39 cellular contexts compared by ENCODE assay signal in the genomic region with DNA sequence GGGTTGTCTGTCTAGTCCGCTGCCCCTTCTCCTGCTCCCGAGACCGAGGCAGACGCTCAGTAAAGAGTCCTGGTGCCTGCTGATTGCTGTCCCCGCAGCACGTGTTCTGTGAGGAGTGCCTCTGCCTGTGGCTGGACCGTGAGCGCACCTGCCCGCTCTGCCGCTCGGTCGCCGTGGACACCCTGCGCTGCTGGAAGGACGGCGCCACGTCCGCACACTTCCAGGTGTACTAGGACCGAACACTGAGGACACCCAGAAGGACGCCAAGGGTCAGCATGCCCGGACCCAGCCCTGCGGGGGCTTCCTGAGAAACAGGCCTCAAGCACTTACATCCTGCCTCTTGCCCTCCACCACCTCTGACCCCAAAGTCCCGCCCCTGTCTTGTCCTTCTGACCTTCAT. TPM values are rescaled to one million over a fixed set of nuclear protein-coding genes. Genes with fewer than 3 reads are reported as not detected.
DNase-seq lines count a peak whose midpoint lies in the region; ATAC-seq, FAIRE-seq and TF ChIP-seq lines count a peak whose summit lies in the region.
"Had no signal": no experiment of that assay in that cellular context is flagged by ENCODE, and none has a peak within 500 bp of the region (broad histone marks: within the 10 kb centered on the region; RNA-seq: fewer than 3 reads in every experiment).

No MANE protein-coding gene starts in this region.

- H3K9me3 ChIP-seq in H1 (ENCODE audit: insufficient read depth in 2 of 2, low read depth in 1 of 2, low read length in 1 of 2) (no peaks in the 10 kb centered on the region), neuronal stem cell (replicated peaks in 1 of 2; ENCODE audit: control insufficient read depth in 2 of 2, insufficient read depth in 1 of 2, low read depth in 1 of 2, low read length in 2 of 2) (no peaks in the 10 kb centered on the region)
- H3K9me3 ChIP-seq: A549; BE2C; BLaER1; BLaER1 treated with 17β-estradiol and CSF1 and Interleukin-3, amounts not matched to agents 10 nM and 100 nM; Caco-2 had no signal

- H3K14ac ChIP-seq in H1 (ENCODE audit: insufficient read length) (no peak overlapping the region), neuronal stem cell (ENCODE audit: low read length) (no peak overlapping the region)

- no peak overlapping the region for H2BK20ac ChIP-seq in H1 (ENCODE audit: low read length)

- ATAC-seq in WTC11 (no peak), HG02981 (IDR thresholded peaks at IDR 0.05; ENCODE audit: unreplicated experiment) (no peak)
- ATAC-seq in stimulated activated naive B cell treated with anti-CD40 and anti-IgM and Interleukin-4, amounts not matched to agents 10 μg/mL and 1 μg/mL and 100 μg/mL, for 72 hours (replicated peaks) = no peak
- ATAC-seq: A549; CD8-positive, alpha-beta T cell had no signal

- no peak overlapping the region; the same call in 1 of the 2 replicates for H3K27ac Mint-ChIP-seq in WTC11
- H3K27ac Mint-ChIP-seq in stimulated activated naive B cell treated with anti-CD40 and anti-IgM and Interleukin-4, amounts not matched to agents 10 μg/mL and 1 μg/mL and 100 μg/mL, for 72 hours = no peak overlapping the region
- no peak overlapping the region for H3K27ac Mint-ChIP-seq in activated CD4-positive, alpha-beta memory T cell treated with anti-CD3 and anti-CD28 coated beads for 36 hours
- H3K27ac Mint-ChIP-seq: B cell; CD14-positive monocyte; CD4-positive, alpha-beta memory T cell; CD4-positive, alpha-beta T cell; CD4-positive, CD25-positive, alpha-beta regulatory T cell; CD8-positive, alpha-beta T cell had no signal

- H3K36me3 ChIP-seq in H1 (ENCODE audit: control insufficient read depth in 2 of 4, insufficient read depth in 4 of 4, low read length in 3 of 4) (no peaks in the 10 kb centered on the region), neuronal stem cell (replicated peaks in 1 of 2; ENCODE audit: control insufficient read depth in 2 of 2, insufficient read depth in 2 of 2, low read length in 2 of 2) (peaks cover 10 to 16% of the 10 kb centered on the region in 2 donors)
- H3K36me3 ChIP-seq: BE2C; BLaER1; BLaER1 treated with 17β-estradiol and CSF1 and Interleukin-3, amounts not matched to agents 10 nM and 100 nM had no signal

- no peaks in the 10 kb centered on the region for H4K20me1 ChIP-seq in H1 (replicated peaks in 1 of 2; ENCODE audit: control insufficient read depth in 1 of 2, insufficient read depth in 2 of 2, low read length in 2 of 2)
- H4K20me1 ChIP-seq: BLaER1; BLaER1 treated with 17β-estradiol and CSF1 and Interleukin-3, amounts not matched to agents 10 nM and 100 nM had no signal

- no peak overlapping the region for H2AFZ ChIP-seq in H1 (ENCODE audit: low read length)
- no peak overlapping the region for H2AFZ ChIP-seq in neuronal stem cell (ENCODE audit: low read length)

- intact Hi-C loops in posterior vena cava (cut with DNase I) (no loop called here), cardiac septum (cut with DNase I) (no loop called here)
- intact Hi-C loops in activated CD4-positive, alpha-beta memory T cell treated with anti-CD3 and anti-CD28 coated beads for 36 hours (cut with micrococcal nuclease) = no loop called here

- H3K9me3 Mint-ChIP-seq in WTC11 = peaks cover 6% of the 10 kb centered on the region; the same call in 1 of the 2 replicates
- peaks cover 0 to 2% of the 10 kb centered on the region in 2 donors for H3K9me3 Mint-ChIP-seq in stimulated activated naive B cell treated with anti-CD40 and anti-IgM and Interleukin-4, amounts not matched to agents 10 μg/mL and 1 μg/mL and 100 μg/mL, for 72 hours
- H3K9me3 Mint-ChIP-seq in activated CD4-positive, alpha-beta memory T cell treated with anti-CD3 and anti-CD28 coated beads for 36 hours = no peaks in the 10 kb centered on the region
- H3K9me3 Mint-ChIP-seq: CD4-positive, alpha-beta T cell; CD8-positive, alpha-beta memory T cell; CD8-positive, alpha-beta T cell had no signal

- FAIRE-seq in H1 (lab: Jason Lieb, UNC) = no peak
- FAIRE-seq: A204.1, A549, D721Med had no signal

- 94% methylated on average over 23 of the region's 23 CpGs; no CpG with 5 or more reads in 1 of the 2 experiments for WGBS in H1 (ENCODE audit: extremely low coverage in 1 of 2, insufficient coverage in 1 of 2, insufficient read length in 1 of 2, insufficient replicate concordance in 2 of 2, low coverage in 1 of 2, low lambda C conversion rate in 2 of 2, missing lambda C conversion rate in 1 of 2), 2 experiments
- no CpG with 5 or more reads among the region's 23 CpGs for WGBS in neuronal stem cell (ENCODE audit: extremely low coverage in 2 of 2, insufficient read length in 2 of 2, insufficient replicate concordance in 1 of 2), 2 donors

- H3K79me2 ChIP-seq in H1 (ENCODE audit: control insufficient read depth in 1 of 2, insufficient read depth in 2 of 2, low read length in 2 of 2) = no peaks in the 10 kb centered on the region

- H3K4me2 ChIP-seq in H1 (ENCODE audit: insufficient read depth in 1 of 2, low read depth in 2 of 2, low read length in 2 of 2) (no peak overlapping the region), neuronal stem cell (ENCODE audit: insufficient read depth, low read length, poor library complexity, severe bottlenecking) (no peak overlapping the region)
- H3K4me2 ChIP-seq: A549; BLaER1; BLaER1 treated with 17β-estradiol and CSF1 and Interleukin-3, amounts not matched to agents 10 nM and 100 nM had no signal

- H2BK5ac ChIP-seq in H1 (ENCODE audit: low read depth, low read length) = 0 out of 2 replicates have a peak overlapping the region, but pooled peaks have one; percentile 16
- H2BK5ac ChIP-seq in neuronal stem cell (ENCODE audit: low read length) = no peak overlapping the region

- H3K36me3 Mint-ChIP-seq in WTC11 = peaks cover 10% of the 10 kb centered on the region; the same call in 1 of the 2 replicates
- peaks cover 3 to 11% of the 10 kb centered on the region in 2 donors for H3K36me3 Mint-ChIP-seq in stimulated activated naive B cell treated with anti-CD40 and anti-IgM and Interleukin-4, amounts not matched to agents 10 μg/mL and 1 μg/mL and 100 μg/mL, for 72 hours
- H3K36me3 Mint-ChIP-seq in activated CD4-positive, alpha-beta memory T cell treated with anti-CD3 and anti-CD28 coated beads for 36 hours = no peaks in the 10 kb centered on the region
- H3K36me3 Mint-ChIP-seq: CD14-positive monocyte had no signal

- H2BK15ac ChIP-seq in H1 (ENCODE audit: low read length) (no peak overlapping the region), neuronal stem cell (ENCODE audit: low read length) (no peak overlapping the region)

- H3K4me3 ChIP-seq in H1 (ENCODE audit: extremely low read depth in 1 of 4, insufficient read depth in 2 of 4, low read depth in 3 of 4, low read length in 4 of 4) (no peak overlapping the region), neuronal stem cell (ENCODE audit: low read length in 2 of 2) (peak overlapping the region in 1 of 2 donors; percentile 52)
- H3K4me3 ChIP-seq: A549; BLaER1; BLaER1 treated with 17β-estradiol and CSF1 and Interleukin-3, amounts not matched to agents 10 nM and 100 nM had no signal

- H3K4ac ChIP-seq in H1 (replicated peaks; ENCODE audit: insufficient read length, low read depth, low read length) (no peak overlapping the region), neuronal stem cell (ENCODE audit: low read length) (no peak overlapping the region)

- POLR2A ChIA-PET in WTC11 (lab: Charles Lee) = no interaction called here
- POLR2A ChIA-PET in H1 (lab: Charles Lee; ENCODE audit: partially characterized antibody) = no interaction called here
- POLR2A ChIA-PET in activated CD4-positive, alpha-beta memory T cell treated with anti-CD3 and anti-CD28 coated beads for 36 hours (lab: Charles Lee) = no interaction called here

- no peak for TF ChIP-seq POLR2A in H1 (IDR thresholded peaks at IDR 0.05; ENCODE audit: control extremely low read depth in 1 of 2, low read depth in 2 of 2, low read length in 2 of 2)

- TF ChIP-seq CTCF in WTC11 (IDR thresholded peaks at IDR 0.05) (no peak), H1 (IDR thresholded peaks at IDR 0.05; ENCODE audit: control extremely low read depth in 1 of 3, insufficient read depth in 1 of 3, low read depth in 1 of 3, low read length in 3 of 3) (no peak)

- H4K8ac ChIP-seq in H1 (ENCODE audit: extremely low read depth, insufficient read depth, low read length) (peak overlapping the region; percentile 53), neuronal stem cell (ENCODE audit: low read depth, low read length) (no peak overlapping the region)

- H3K18ac ChIP-seq in H1 (ENCODE audit: extremely low read depth, low read length) = no peak overlapping the region
- H3K18ac ChIP-seq in neuronal stem cell (ENCODE audit: low read length) = peak overlapping the region; percentile 36

- H3K27ac ChIP-seq in H1 (ENCODE audit: low read depth, low read length) (no peak overlapping the region), neuronal stem cell (replicated peaks; ENCODE audit: low read length) (no peak overlapping the region)
- H3K27ac ChIP-seq: 22Rv1; A549; BLaER1; BLaER1 treated with 17β-estradiol and CSF1 and Interleukin-3, amounts not matched to agents 10 nM and 100 nM; C4-2B had no signal

- H2AK5ac ChIP-seq in H1 (ENCODE audit: low read depth, low read length) = no peak overlapping the region
- H2AK5ac ChIP-seq in neuronal stem cell (ENCODE audit: low read depth, low read length) = no peak overlapping the region

- H3K56ac ChIP-seq in H1 (replicated peaks; ENCODE audit: insufficient read length, low read depth, low read length) = no peak overlapping the region

- H3K27me3 Mint-ChIP-seq in WTC11 (ENCODE audit: low read depth) = no peaks in the 10 kb centered on the region
- H3K27me3 Mint-ChIP-seq in stimulated activated naive B cell treated with anti-CD40 and anti-IgM and Interleukin-4, amounts not matched to agents 10 μg/mL and 1 μg/mL and 100 μg/mL, for 72 hours = no peaks in the 10 kb centered on the region
- H3K27me3 Mint-ChIP-seq in activated CD4-positive, alpha-beta memory T cell treated with anti-CD3 and anti-CD28 coated beads for 36 hours = peaks cover 1% of the 10 kb centered on the region
- H3K27me3 Mint-ChIP-seq: B cell had no signal

- no peak for TF ChIP-seq EP300 in H1 (IDR thresholded peaks at IDR 0.05; ENCODE audit: borderline replicate concordance in 1 of 2, low read depth in 2 of 2, low read length in 2 of 2)

- no peaks in the 10 kb centered on the region for H3K23me2 ChIP-seq in H1 (ENCODE audit: low read depth, low read length)

- H3K9ac ChIP-seq in H1 (replicated peaks in 1 of 4; ENCODE audit: extremely low read depth in 1 of 4, low read depth in 3 of 4, low read length in 3 of 4) = no peak overlapping the region
- H3K9ac ChIP-seq in neuronal stem cell (ENCODE audit: low read depth, low read length, poor library complexity) = no peak overlapping the region
- H3K9ac ChIP-seq: BLaER1; BLaER1 treated with 17β-estradiol and CSF1 and Interleukin-3, amounts not matched to agents 10 nM and 100 nM had no signal

- H3K4me1 Mint-ChIP-seq in WTC11 = no peaks in the 10 kb centered on the region
- H3K4me1 Mint-ChIP-seq in stimulated activated naive B cell treated with anti-CD40 and anti-IgM and Interleukin-4, amounts not matched to agents 10 μg/mL and 1 μg/mL and 100 μg/mL, for 72 hours = peaks cover 0 to 2% of the 10 kb centered on the region in 2 donors
- no peaks in the 10 kb centered on the region for H3K4me1 Mint-ChIP-seq in activated CD4-positive, alpha-beta memory T cell treated with anti-CD3 and anti-CD28 coated beads for 36 hours (ENCODE audit: low read depth)
- H3K4me1 Mint-ChIP-seq: B cell; CD14-positive monocyte; CD4-positive, alpha-beta memory T cell; CD4-positive, CD25-positive, alpha-beta regulatory T cell; CD8-positive, alpha-beta memory T cell had no signal

- H3K23ac ChIP-seq in H1 (ENCODE audit: insufficient read length) (no peak overlapping the region), neuronal stem cell (ENCODE audit: low read depth, low read length, poor library complexity) (peak overlapping the region; percentile 68)

- H2BK12ac ChIP-seq in H1 (ENCODE audit: low read depth, low read length) (no peak overlapping the region), neuronal stem cell (ENCODE audit: low read length) (peak overlapping the region; percentile 65)

- no peak for TF ChIP-seq RAD21 in H1 (IDR thresholded peaks at IDR 0.05 in 1 of 2, conservative IDR thresholded peaks at IDR 0.05 in 1 of 2; ENCODE audit: low read depth in 2 of 2, low read length in 2 of 2)

- no peaks in the 10 kb centered on the region for H3K79me1 ChIP-seq in H1 (ENCODE audit: low read depth, low read length)
- H3K79me1 ChIP-seq in neuronal stem cell (ENCODE audit: low read depth, low read length) = no peaks in the 10 kb centered on the region

- DNase-seq in WTC11 (ENCODE audit: low spot score) (no peak), H1 (ENCODE audit: low read depth in 1 of 2, low spot score in 2 of 2) (no peak), neuronal stem cell (ENCODE audit: low spot score) (no peak), posterior vena cava (ENCODE audit: low spot score) (peak; percentile 67), cardiac septum (ENCODE audit: low spot score) (no peak)
- DNase-seq in stimulated activated naive B cell treated with anti-CD40 and anti-IgM and Interleukin-4, amounts not matched to agents 10 μg/mL and 1 μg/mL and 100 μg/mL, for 72 hours = no peak
- no peak for DNase-seq in activated CD4-positive, alpha-beta memory T cell treated with anti-CD3 and anti-CD28 coated beads for 36 hours
- DNase-seq: 8988T; ACHN; AML-193; BE2C; C1 segment of cervical spinal cord; Caco-2; Calu3; CD4-positive, alpha-beta memory T cell; CD4-positive, alpha-beta T cell; CD4-positive, CD25-positive, alpha-beta regulatory T cell; CD8-positive, alpha-beta memory T cell; CD8-positive, alpha-beta T cell; COR-L47; DMS 273 treated with DMSO at 0.1 percent for 48 hours; DMS153; DMS53; DMS79; DMS79 treated with DMSO at 0.1 percent for 48 hours; DND-41; EL had no signal

- H3K4me1 ChIP-seq in H1 (replicated peaks in 1 of 4; ENCODE audit: control insufficient read depth in 3 of 4, insufficient read depth in 4 of 4, low read length in 3 of 4) = no peaks in the 10 kb centered on the region
- H3K4me1 ChIP-seq in neuronal stem cell (ENCODE audit: control insufficient read depth in 2 of 2, insufficient read depth in 1 of 2, low read depth in 1 of 2, low read length in 2 of 2) = no peaks in the 10 kb centered on the region
- H3K4me1 ChIP-seq: A549, BE2C, Caco-2 had no signal

- H3K4me3 Mint-ChIP-seq in WTC11 = no peak overlapping the region
- no peak overlapping the region for H3K4me3 Mint-ChIP-seq in stimulated activated naive B cell treated with anti-CD40 and anti-IgM and Interleukin-4, amounts not matched to agents 10 μg/mL and 1 μg/mL and 100 μg/mL, for 72 hours
- no peak overlapping the region for H3K4me3 Mint-ChIP-seq in activated CD4-positive, alpha-beta memory T cell treated with anti-CD3 and anti-CD28 coated beads for 36 hours
- H3K4me3 Mint-ChIP-seq: B cell; CD14-positive monocyte; CD4-positive, alpha-beta memory T cell; CD4-positive, alpha-beta T cell; CD4-positive, CD25-positive, alpha-beta regulatory T cell; CD8-positive, alpha-beta memory T cell; CD8-positive, alpha-beta T cell had no signal

- no peak overlapping the region for H4K5ac ChIP-seq in H1 (ENCODE audit: insufficient read length, low read depth, low read length)

- no peak overlapping the region for H4K91ac ChIP-seq in H1 (replicated peaks; ENCODE audit: insufficient read length, low read length)
- H4K91ac ChIP-seq in neuronal stem cell (ENCODE audit: low read depth, low read length, poor library complexity) = no peak overlapping the region

- CTCF ChIA-PET in WTC11 (lab: Charles Lee) = interaction anchor here (1.4 kb wide), 1 partner anchor 14 kb away, joined by 7 read pairs; no protein-coding TSS in a partner anchor
- CTCF ChIA-PET in H1 (lab: Charles Lee; ENCODE audit: partially characterized antibody) = no interaction called here
- CTCF ChIA-PET in activated CD4-positive, alpha-beta memory T cell treated with anti-CD3 and anti-CD28 coated beads for 36 hours (lab: Charles Lee) = no interaction called here

- no peaks in the 10 kb centered on the region for H3K27me3 ChIP-seq in H1 (replicated peaks in 1 of 4; ENCODE audit: control insufficient read depth in 3 of 4, extremely low read depth in 1 of 4, insufficient read depth in 3 of 4, low read length in 3 of 4)
- no peaks in the 10 kb centered on the region for H3K27me3 ChIP-seq in neuronal stem cell (ENCODE audit: control insufficient read depth in 3 of 3, insufficient read depth in 3 of 3, low read depth in 1 of 3, low read length in 3 of 3)
- H3K27me3 ChIP-seq: BE2C; BLaER1; BLaER1 treated with 17β-estradiol and CSF1 and Interleukin-3, amounts not matched to agents 10 nM and 100 nM had no signal

- H2BK120ac ChIP-seq in H1 (replicated peaks; ENCODE audit: low read depth, low read length) (no peak overlapping the region), neuronal stem cell (ENCODE audit: low read depth, low read length) (no peak overlapping the region)

RNA-seq across cellular contexts. Expression of gene HRK, which starts 32.0 kb away (rescaled TPM):
- total RNA-seq in WTC11 (2021) (1.4 to 3.5 TPM (median 1.6 TPM) in 3 replicates), posterior vena cava (not detected), cardiac septum (0.59 TPM)
- 2.7 TPM in 2 replicates for total RNA-seq in H1 (2021; fragmentation: NEBNext Ultra II Directional; extraction: Animal tissue kit (Norgen Biotek cat#: 25700))
- polyA plus RNA-seq in H1 (2011; rRNA removed) = 1.1 and 1.6 TPM in 2 replicates
- 1.4 TPM for polyA plus RNA-seq in H1 (2011; cell fraction: cytosol; rRNA removed)
- 0.61 TPM for polyA plus RNA-seq in H1 (2011; cell fraction: nucleus; rRNA removed)
- 1.4 to 2.2 TPM (median 1.9 TPM) in 4 replicates for polyA plus RNA-seq in H1 (2012, experiment 1 of 2)
- 0.63 TPM for polyA plus RNA-seq in H1 (2012, experiment 2 of 2)
- 0.85 TPM for polyA plus RNA-seq in H1 (2013, experiment 1 of 2)
- polyA plus RNA-seq in H1 (2013, experiment 2 of 2) = 0.90 TPM
- 1.6 TPM in 2 replicates for polyA minus RNA-seq in H1 (2011; rRNA and poly(A)+ RNA removed)
- 2.1 TPM for polyA minus RNA-seq in H1 (2011; cell fraction: cytosol; rRNA and poly(A)+ RNA removed)
- 0.60 TPM for polyA minus RNA-seq in H1 (2011; cell fraction: nucleus; rRNA and poly(A)+ RNA removed)
- polyA plus RNA-seq in neuronal stem cell (2013, experiment 1 of 2) = 0.08 TPM
- 0.06 TPM for polyA plus RNA-seq in neuronal stem cell (2013, experiment 2 of 2)
- not detected for total RNA-seq in activated CD4-positive, alpha-beta memory T cell treated with anti-CD3 and anti-CD28 coated beads for 36 hours
- total RNA-seq: Calu3; CD4-positive, alpha-beta memory T cell; CD4-positive, alpha-beta T cell; CD8-positive, alpha-beta memory T cell had no signal
- polyA plus RNA-seq: AG04450; BJ; CD14-positive monocyte; CD4-positive, CD25-positive, alpha-beta regulatory T cell; CD8-positive, alpha-beta memory T cell had no signal
